ENCODE assay signal across 20 cellular contexts in genomic region chr4:79875500-79875899, GRCh38.
DNase-seq lines count a peak whose midpoint lies in the region; ATAC-seq, FAIRE-seq and TF ChIP-seq lines count a peak whose summit lies in the region.
"Had no signal": no experiment of that assay in that cellular context is flagged by ENCODE, and none has a peak within 500 bp of the region (broad histone marks: within the 10 kb centered on the region; RNA-seq: fewer than 3 reads in every experiment).

No MANE protein-coding gene starts in this region.

- TF ChIP-seq POLR2A in vagina (IDR thresholded peaks at IDR 0.05), result no peak

- no peak overlapping the region for H3K4me3 ChIP-seq in fibroblast of villous mesenchyme (ENCODE audit: low read depth, low read length)
- H3K4me3 ChIP-seq in neuron (ENCODE audit: low read length), result no peak overlapping the region
- no peak overlapping the region for H3K4me3 ChIP-seq in vagina
- H3K4me3 ChIP-seq: BLaER1, GM12878, GM23338 had no signal

- H2AFZ ChIP-seq in neuron (ENCODE audit: low read depth, low read length), result peak overlapping the region; percentile 5
- H2AFZ ChIP-seq: GM23338 had no signal

- no peaks in the 10 kb centered on the region for H3K4me1 ChIP-seq in neuron (ENCODE audit: insufficient read depth, low read length)
- H3K4me1 ChIP-seq in vagina, result no peaks in the 10 kb centered on the region
- H3K4me1 ChIP-seq: BLaER1 had no signal

- FAIRE-seq in RCC 7860 (lab: Jason Lieb, UNC), result no peak
- FAIRE-seq: GM12878, HepG2 had no signal

- H3K36me3 ChIP-seq in neuron (ENCODE audit: insufficient read depth, low read length) (no peaks in the 10 kb centered on the region), vagina (no peaks in the 10 kb centered on the region)
- H3K36me3 ChIP-seq: BLaER1 had no signal

- H3K27ac ChIP-seq in vagina, result peak overlapping the region; percentile 25
- H3K27ac ChIP-seq: 22Rv1, BLaER1 had no signal

- DNase-seq in DMS 273 (lab: John Stamatoyannopoulos, UW; ENCODE audit: unreplicated experiment) (peak; percentile 8), DMS 273 treated with DMSO at 0.1 percent for 48 hours (lab: John Stamatoyannopoulos, UW) (no peak), fibroblast of villous mesenchyme (ENCODE audit: low read depth) (peak; percentile 34), vagina (ENCODE audit: extremely low spot score in 2 of 2) (no peak), ureter (ENCODE audit: low spot score) (no peak), RCC 7860 (ENCODE audit: low spot score) (no peak)
- DNase-seq: CD4-positive, alpha-beta memory T cell; DMS53; DND-41; EL; H7; HFFc6 had no signal

- H3K9me3 ChIP-seq in neuron (ENCODE audit: low read length) (no peaks in the 10 kb centered on the region), vagina (no peaks in the 10 kb centered on the region)
- H3K9me3 ChIP-seq: BLaER1 had no signal

- no peak for ATAC-seq in GM21825 (IDR thresholded peaks at IDR 0.05; ENCODE audit: unreplicated experiment)
- ATAC-seq: GM12878, GM23338, HCT116, HepG2 had no signal

- no peaks in the 10 kb centered on the region for H3K27me3 ChIP-seq in neuron (ENCODE audit: insufficient read depth, low read length)
- no peaks in the 10 kb centered on the region for H3K27me3 ChIP-seq in vagina
- H3K27me3 ChIP-seq: BLaER1 had no signal

- TF ChIP-seq CTCF in fibroblast of villous mesenchyme (IDR thresholded peaks at IDR 0.05; ENCODE audit: insufficient read depth, low read depth, low read length) (no peak), vagina (IDR thresholded peaks at IDR 0.05) (no peak)

- intact Hi-C loops in vagina (cut with DNase I), result no loop called here

Comparison
In these comparisons a context has a peak if more than half of its experiments do, and no peak if none do; other contexts are left out.
1. DNase-seq: peak in DMS 273 (single experiment) and fibroblast of villous mesenchyme (single experiment); none in DMS 273 treated with DMSO at 0.1 percent for 48 hours (single experiment), vagina (0 of 2), ureter (single experiment) and RCC 7860 (single experiment).